1 cellular context compared by ENCODE assay signal in the genomic region with DNA sequence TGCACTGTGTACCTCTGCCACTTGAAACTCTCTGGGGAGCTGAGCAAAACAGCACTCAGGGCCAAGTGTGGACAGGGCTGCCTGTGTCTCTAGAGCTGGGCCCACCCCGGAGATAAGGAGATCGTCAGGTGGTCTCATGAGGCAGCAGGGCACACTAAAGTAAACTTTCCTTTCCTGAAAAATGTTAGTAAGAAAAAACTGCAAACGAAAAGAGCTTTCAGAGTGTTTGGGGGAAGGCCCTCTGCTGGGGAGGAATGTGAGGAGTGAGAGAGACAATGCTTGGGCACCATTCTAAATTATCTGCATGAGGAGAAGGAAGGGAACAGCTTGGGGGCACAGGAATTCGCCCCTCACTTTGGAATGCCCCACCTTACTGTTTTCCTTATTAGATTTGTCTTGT.
TF ChIP-seq lines count a peak whose summit lies in the region.

No MANE protein-coding gene starts in this region.

TF ChIP-seq in K562, 482 proteins besides CTCF, POLR2A, EP300 and RAD21:
- TF ChIP-seq FOXJ3 (CRISPR knock-in tag; IDR thresholded peaks at IDR 0.05) = no peak
- TF ChIP-seq, protein P1, sequence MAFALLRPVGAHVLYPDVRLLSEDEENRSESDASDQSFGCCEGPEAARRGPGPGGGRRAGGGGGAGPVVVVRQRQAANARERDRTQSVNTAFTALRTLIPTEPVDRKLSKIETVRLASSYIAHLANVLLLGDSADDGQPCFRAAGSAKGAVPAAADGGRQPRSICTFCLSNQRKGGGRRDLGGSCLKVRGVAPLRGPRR (CRISPR knock-in tag; IDR thresholded peaks at IDR 0.05) = no peak
- TF ChIP-seq RBBP5 (IDR thresholded peaks at IDR 0.05; ENCODE audit: borderline replicate concordance, insufficient read depth, low read length, poor library complexity, severe bottlenecking) = no peak
- no peak for TF ChIP-seq ZNF431 (CRISPR knock-in tag; IDR thresholded peaks at IDR 0.05)
- TF ChIP-seq, protein P2, sequence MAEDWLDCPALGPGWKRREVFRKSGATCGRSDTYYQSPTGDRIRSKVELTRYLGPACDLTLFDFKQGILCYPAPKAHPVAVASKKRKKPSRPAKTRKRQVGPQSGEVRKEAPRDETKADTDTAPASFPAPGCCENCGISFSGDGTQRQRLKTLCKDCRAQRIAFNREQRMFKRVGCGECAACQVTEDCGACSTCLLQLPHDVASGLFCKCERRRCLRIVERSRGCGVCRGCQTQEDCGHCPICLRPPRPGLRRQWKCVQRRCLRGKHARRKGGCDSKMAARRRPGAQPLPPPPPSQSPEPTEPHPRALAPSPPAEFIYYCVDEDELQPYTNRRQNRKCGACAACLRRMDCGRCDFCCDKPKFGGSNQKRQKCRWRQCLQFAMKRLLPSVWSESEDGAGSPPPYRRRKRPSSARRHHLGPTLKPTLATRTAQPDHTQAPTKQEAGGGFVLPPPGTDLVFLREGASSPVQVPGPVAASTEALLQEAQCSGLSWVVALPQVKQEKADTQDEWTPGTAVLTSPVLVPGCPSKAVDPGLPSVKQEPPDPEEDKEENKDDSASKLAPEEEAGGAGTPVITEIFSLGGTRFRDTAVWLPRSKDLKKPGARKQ (CRISPR knock-in tag; IDR thresholded peaks at IDR 0.05) = no peak
- no peak for TF ChIP-seq RBFOX2 (IDR thresholded peaks at IDR 0.05; ENCODE audit: low read depth, low read length)
- TF ChIP-seq TCF3 (CRISPR knock-in tag; IDR thresholded peaks at IDR 0.05) = no peak
